Comparison of ENCODE assay signal across 1 cellular context in the genomic region with DNA sequence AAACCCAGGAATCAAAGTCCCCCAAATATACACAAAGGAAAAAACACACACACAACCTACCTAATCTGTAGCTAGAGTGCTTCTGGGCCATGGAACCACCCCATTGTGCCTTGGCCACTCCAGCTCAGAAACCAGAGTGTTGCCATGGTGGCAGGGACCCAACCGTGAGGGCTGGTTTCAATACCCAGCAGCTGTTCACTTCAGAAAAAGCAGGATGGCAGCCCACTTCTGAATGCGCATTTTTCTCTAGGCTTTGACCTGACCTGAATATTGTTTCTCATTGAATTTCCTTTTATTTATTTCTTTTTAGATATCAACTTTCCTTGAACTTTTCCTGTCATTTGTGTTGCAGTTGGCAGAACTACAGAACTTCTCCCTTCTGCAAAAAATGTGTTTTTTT.
TF ChIP-seq lines count a peak whose summit lies in the region.

No MANE protein-coding gene starts in this region.

TF ChIP-seq in SK-N-SH, 30 proteins besides CTCF, POLR2A, EP300 and RAD21 (continued from another document):
- TF ChIP-seq GATA2 (CRISPR knock-in tag; IDR thresholded peaks at IDR 0.05) (no peak), RXRA (IDR thresholded peaks at IDR 0.05; ENCODE audit: borderline replicate concordance, low read depth) (no peak), TCF12 (IDR thresholded peaks at IDR 0.05) (no peak)
